1 cellular context compared by ENCODE assay signal in the genomic region with DNA sequence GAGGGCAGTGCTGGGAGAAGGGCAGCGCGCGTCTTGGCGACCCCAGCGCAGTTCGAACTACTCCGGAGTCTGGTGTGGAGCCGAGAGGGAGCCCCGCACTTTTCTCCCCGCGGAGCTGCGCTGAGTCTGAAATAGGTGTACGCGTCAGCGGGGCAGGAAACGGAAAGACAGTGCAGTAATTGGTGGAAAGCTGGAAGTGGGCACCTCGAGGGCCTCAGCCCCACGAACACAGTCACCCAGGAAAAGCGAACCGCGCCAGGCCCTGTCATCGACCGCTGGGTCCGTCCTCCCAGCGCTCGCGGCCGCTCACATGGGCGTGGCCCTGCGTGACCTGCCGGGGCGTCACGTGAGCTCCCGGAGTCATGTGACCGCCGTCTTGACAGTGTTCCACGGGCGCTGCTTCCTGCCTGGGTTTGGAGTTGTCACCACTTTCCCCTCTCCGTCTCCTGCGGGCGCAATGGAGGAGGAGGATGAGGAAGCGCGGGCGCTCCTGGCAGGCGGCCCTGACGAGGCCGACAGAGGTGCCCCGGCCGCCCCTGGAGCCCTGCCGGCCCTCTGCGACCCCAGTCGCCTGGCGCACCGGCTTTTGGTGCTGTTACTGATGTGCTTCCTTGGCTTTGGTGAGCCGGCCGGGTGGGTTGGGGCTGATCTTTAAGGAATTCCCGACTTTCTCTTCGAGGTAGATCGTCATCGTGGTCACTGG.
TF ChIP-seq lines count a peak whose summit lies in the region.

A gene with protein sequence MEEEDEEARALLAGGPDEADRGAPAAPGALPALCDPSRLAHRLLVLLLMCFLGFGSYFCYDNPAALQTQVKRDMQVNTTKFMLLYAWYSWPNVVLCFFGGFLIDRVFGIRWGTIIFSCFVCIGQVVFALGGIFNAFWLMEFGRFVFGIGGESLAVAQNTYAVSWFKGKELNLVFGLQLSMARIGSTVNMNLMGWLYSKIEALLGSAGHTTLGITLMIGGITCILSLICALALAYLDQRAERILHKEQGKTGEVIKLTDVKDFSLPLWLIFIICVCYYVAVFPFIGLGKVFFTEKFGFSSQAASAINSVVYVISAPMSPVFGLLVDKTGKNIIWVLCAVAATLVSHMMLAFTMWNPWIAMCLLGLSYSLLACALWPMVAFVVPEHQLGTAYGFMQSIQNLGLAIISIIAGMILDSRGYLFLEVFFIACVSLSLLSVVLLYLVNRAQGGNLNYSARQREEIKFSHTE (plus strand): TSS at position 359 of the 703 bp plus-strand sequence. CDS start 99 bp downstream, at position 458.

TF ChIP-seq in GM12878, 131 proteins besides CTCF, POLR2A, EP300 and RAD21 (continued from another document and continues in another):
- TF ChIP-seq, protein P1, sequence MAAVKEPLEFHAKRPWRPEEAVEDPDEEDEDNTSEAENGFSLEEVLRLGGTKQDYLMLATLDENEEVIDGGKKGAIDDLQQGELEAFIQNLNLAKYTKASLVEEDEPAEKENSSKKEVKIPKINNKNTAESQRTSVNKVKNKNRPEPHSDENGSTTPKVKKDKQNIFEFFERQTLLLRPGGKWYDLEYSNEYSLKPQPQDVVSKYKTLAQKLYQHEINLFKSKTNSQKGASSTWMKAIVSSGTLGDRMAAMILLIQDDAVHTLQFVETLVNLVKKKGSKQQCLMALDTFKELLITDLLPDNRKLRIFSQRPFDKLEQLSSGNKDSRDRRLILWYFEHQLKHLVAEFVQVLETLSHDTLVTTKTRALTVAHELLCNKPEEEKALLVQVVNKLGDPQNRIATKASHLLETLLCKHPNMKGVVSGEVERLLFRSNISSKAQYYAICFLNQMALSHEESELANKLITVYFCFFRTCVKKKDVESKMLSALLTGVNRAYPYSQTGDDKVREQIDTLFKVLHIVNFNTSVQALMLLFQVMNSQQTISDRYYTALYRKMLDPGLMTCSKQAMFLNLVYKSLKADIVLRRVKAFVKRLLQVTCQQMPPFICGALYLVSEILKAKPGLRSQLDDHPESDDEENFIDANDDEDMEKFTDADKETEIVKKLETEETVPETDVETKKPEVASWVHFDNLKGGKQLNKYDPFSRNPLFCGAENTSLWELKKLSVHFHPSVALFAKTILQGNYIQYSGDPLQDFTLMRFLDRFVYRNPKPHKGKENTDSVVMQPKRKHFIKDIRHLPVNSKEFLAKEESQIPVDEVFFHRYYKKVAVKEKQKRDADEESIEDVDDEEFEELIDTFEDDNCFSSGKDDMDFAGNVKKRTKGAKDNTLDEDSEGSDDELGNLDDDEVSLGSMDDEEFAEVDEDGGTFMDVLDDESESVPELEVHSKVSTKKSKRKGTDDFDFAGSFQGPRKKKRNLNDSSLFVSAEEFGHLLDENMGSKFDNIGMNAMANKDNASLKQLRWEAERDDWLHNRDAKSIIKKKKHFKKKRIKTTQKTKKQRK (IDR thresholded peaks at IDR 0.05; ENCODE audit: low read depth, low read length) = no peak
- TF ChIP-seq SUZ12 (IDR thresholded peaks at IDR 0.05; ENCODE audit: unreplicated experiment) (no peak), EGR1 (IDR thresholded peaks at IDR 0.05; ENCODE audit: borderline replicate concordance in 1 of 2, low read depth in 2 of 2, low read length in 2 of 2) (peak; percentile 39 to 45; a peak in 2 of 3 replicates), PAX5 (IDR thresholded peaks at IDR 0.05; ENCODE audit: borderline replicate concordance, low read depth, low read length) (0 out of 2 replicates have a peak, but pooled peaks have one; percentile 56), GABPA (IDR thresholded peaks at IDR 0.05; ENCODE audit: low read depth) (no peak), KAT2A (conservative IDR thresholded peaks at IDR 0.05; ENCODE audit: control insufficient read depth, low read depth, low read length) (no peak), CBFB (IDR thresholded peaks at IDR 0.05; ENCODE audit: low read depth) (peak; percentile 52; the same call in 1 of the 2 replicates), TCF3 (IDR thresholded peaks at IDR 0.05; ENCODE audit: borderline replicate concordance, insufficient read depth, low read depth, low read length) (0 out of 2 replicates have a peak, but pooled peaks have one; percentile 9), BMI1 (IDR thresholded peaks at IDR 0.05; ENCODE audit: borderline replicate concordance) (no peak), HDAC2 (IDR thresholded peaks at IDR 0.05) (no peak), ETV6 (conservative IDR thresholded peaks at IDR 0.05 in 1 of 2, IDR thresholded peaks at IDR 0.05 in 1 of 2; ENCODE audit: borderline replicate concordance in 1 of 2, low read depth in 1 of 2) (no peak), PAX8 (IDR thresholded peaks at IDR 0.05) (no peak), SIX5 (IDR thresholded peaks at IDR 0.05; ENCODE audit: low read depth, low read length, severe bottlenecking) (no peak), SMAD1 (IDR thresholded peaks at IDR 0.05; ENCODE audit: low read depth, partially characterized antibody) (no peak), EZH2 (IDR thresholded peaks at IDR 0.05; ENCODE audit: borderline replicate concordance, control insufficient read depth, low read depth, low read length) (no peak), NBN (IDR thresholded peaks at IDR 0.05) (no peak; the same call in 1 of the 2 replicates), PML (IDR thresholded peaks at IDR 0.05; ENCODE audit: low read length) (0 out of 2 replicates have a peak, but pooled peaks have one; percentile 40), BACH1 (IDR thresholded peaks at IDR 0.05; ENCODE audit: borderline replicate concordance) (0 out of 2 replicates have a peak, but pooled peaks have one; percentile 12), SMAD5 (IDR thresholded peaks at IDR 0.05; ENCODE audit: low read depth) (no peak; the same call in 1 of the 2 replicates), CBX3 (IDR thresholded peaks at IDR 0.05; ENCODE audit: borderline replicate concordance, low read depth) (no peak), ZSCAN29 (IDR thresholded peaks at IDR 0.05) (no peak), ZNF207 (IDR thresholded peaks at IDR 0.05; ENCODE audit: borderline replicate concordance) (peak; percentile 65; the same call in 1 of the 2 replicates), STAT3 (IDR thresholded peaks at IDR 0.05; ENCODE audit: low read depth, low read length) (no peak), LARP7 (IDR thresholded peaks at IDR 0.05) (peak; percentile 58; the same call in 1 of the 2 replicates), TCF12 (IDR thresholded peaks at IDR 0.05; ENCODE audit: low read depth, low read length) (0 out of 2 replicates have a peak, but pooled peaks have one; percentile 8), NFIC (IDR thresholded peaks at IDR 0.05; ENCODE audit: low read depth, low read length) (peak; percentile 63), RAD51 (IDR thresholded peaks at IDR 0.05) (peak; percentile 99), JUNB (IDR thresholded peaks at IDR 0.05) (no peak), SIN3A (IDR thresholded peaks at IDR 0.05; ENCODE audit: low read depth, low read length) (peak; percentile 98), MTA3 (IDR thresholded peaks at IDR 0.05; ENCODE audit: borderline replicate concordance, low read length) (no peak), CBX5 (IDR thresholded peaks at IDR 0.05; ENCODE audit: low read depth) (no peak), FOXK2 (IDR thresholded peaks at IDR 0.05) (peak; percentile 31; the same call in 1 of the 2 replicates), POU2F2 (IDR thresholded peaks at IDR 0.05; ENCODE audit: borderline replicate concordance, low read depth, low read length) (peak; percentile 61; the same call in 1 of the 3 replicates), IKZF2 (IDR thresholded peaks at IDR 0.05) (peak; percentile 6 to 17; a peak in 2 of 4 replicates), NFXL1 (IDR thresholded peaks at IDR 0.05; ENCODE audit: borderline replicate concordance) (no peak), TAF1 (IDR thresholded peaks at IDR 0.05; ENCODE audit: borderline replicate concordance, low read depth, low read length) (no peak), IRF4 (IDR thresholded peaks at IDR 0.05; ENCODE audit: low read depth, low read length) (no peak), POLR2AphosphoS5 (IDR thresholded peaks at IDR 0.05; ENCODE audit: low read length) (peak; percentile 55; the same call in 1 of the 2 replicates)
- TF ChIP-seq, protein P2, sequence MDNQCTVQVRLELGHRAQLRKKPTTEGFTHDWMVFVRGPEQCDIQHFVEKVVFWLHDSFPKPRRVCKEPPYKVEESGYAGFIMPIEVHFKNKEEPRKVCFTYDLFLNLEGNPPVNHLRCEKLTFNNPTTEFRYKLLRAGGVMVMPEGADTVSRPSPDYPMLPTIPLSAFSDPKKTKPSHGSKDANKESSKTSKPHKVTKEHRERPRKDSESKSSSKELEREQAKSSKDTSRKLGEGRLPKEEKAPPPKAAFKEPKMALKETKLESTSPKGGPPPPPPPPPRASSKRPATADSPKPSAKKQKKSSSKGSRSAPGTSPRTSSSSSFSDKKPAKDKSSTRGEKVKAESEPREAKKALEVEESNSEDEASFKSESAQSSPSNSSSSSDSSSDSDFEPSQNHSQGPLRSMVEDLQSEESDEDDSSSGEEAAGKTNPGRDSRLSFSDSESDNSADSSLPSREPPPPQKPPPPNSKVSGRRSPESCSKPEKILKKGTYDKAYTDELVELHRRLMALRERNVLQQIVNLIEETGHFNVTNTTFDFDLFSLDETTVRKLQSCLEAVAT (IDR thresholded peaks at IDR 0.05) = no peak
- TF ChIP-seq, protein P3, sequence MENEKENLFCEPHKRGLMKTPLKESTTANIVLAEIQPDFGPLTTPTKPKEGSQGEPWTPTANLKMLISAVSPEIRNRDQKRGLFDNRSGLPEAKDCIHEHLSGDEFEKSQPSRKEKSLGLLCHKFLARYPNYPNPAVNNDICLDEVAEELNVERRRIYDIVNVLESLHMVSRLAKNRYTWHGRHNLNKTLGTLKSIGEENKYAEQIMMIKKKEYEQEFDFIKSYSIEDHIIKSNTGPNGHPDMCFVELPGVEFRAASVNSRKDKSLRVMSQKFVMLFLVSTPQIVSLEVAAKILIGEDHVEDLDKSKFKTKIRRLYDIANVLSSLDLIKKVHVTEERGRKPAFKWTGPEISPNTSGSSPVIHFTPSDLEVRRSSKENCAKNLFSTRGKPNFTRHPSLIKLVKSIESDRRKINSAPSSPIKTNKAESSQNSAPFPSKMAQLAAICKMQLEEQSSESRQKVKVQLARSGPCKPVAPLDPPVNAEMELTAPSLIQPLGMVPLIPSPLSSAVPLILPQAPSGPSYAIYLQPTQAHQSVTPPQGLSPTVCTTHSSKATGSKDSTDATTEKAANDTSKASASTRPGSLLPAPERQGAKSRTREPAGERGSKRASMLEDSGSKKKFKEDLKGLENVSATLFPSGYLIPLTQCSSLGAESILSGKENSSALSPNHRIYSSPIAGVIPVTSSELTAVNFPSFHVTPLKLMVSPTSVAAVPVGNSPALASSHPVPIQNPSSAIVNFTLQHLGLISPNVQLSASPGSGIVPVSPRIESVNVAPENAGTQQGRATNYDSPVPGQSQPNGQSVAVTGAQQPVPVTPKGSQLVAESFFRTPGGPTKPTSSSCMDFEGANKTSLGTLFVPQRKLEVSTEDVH (IDR thresholded peaks at IDR 0.05; ENCODE audit: low read depth, partially characterized antibody) = no peak
- TF ChIP-seq, protein P4, sequence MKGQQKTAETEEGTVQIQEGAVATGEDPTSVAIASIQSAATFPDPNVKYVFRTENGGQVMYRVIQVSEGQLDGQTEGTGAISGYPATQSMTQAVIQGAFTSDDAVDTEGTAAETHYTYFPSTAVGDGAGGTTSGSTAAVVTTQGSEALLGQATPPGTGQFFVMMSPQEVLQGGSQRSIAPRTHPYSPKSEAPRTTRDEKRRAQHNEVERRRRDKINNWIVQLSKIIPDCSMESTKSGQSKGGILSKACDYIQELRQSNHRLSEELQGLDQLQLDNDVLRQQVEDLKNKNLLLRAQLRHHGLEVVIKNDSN (IDR thresholded peaks at IDR 0.05; ENCODE audit: borderline replicate concordance, extremely low read length, insufficient read depth, low read depth, low read length) = peak; percentile 100
- TF ChIP-seq, protein P5, sequence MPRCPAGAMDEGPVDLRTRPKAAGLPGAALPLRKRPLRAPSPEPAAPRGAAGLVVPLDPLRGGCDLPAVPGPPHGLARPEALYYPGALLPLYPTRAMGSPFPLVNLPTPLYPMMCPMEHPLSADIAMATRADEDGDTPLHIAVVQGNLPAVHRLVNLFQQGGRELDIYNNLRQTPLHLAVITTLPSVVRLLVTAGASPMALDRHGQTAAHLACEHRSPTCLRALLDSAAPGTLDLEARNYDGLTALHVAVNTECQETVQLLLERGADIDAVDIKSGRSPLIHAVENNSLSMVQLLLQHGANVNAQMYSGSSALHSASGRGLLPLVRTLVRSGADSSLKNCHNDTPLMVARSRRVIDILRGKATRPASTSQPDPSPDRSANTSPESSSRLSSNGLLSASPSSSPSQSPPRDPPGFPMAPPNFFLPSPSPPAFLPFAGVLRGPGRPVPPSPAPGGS (IDR thresholded peaks at IDR 0.05; ENCODE audit: borderline replicate concordance, insufficient read depth, low read depth, low read length, poor library complexity, severe bottlenecking) = no peak
- TF ChIP-seq, protein P6, sequence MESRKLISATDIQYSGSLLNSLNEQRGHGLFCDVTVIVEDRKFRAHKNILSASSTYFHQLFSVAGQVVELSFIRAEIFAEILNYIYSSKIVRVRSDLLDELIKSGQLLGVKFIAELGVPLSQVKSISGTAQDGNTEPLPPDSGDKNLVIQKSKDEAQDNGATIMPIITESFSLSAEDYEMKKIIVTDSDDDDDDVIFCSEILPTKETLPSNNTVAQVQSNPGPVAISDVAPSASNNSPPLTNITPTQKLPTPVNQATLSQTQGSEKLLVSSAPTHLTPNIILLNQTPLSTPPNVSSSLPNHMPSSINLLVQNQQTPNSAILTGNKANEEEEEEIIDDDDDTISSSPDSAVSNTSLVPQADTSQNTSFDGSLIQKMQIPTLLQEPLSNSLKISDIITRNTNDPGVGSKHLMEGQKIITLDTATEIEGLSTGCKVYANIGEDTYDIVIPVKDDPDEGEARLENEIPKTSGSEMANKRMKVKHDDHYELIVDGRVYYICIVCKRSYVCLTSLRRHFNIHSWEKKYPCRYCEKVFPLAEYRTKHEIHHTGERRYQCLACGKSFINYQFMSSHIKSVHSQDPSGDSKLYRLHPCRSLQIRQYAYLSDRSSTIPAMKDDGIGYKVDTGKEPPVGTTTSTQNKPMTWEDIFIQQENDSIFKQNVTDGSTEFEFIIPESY (IDR thresholded peaks at IDR 0.05) = no peak
- TF ChIP-seq, protein P7, sequence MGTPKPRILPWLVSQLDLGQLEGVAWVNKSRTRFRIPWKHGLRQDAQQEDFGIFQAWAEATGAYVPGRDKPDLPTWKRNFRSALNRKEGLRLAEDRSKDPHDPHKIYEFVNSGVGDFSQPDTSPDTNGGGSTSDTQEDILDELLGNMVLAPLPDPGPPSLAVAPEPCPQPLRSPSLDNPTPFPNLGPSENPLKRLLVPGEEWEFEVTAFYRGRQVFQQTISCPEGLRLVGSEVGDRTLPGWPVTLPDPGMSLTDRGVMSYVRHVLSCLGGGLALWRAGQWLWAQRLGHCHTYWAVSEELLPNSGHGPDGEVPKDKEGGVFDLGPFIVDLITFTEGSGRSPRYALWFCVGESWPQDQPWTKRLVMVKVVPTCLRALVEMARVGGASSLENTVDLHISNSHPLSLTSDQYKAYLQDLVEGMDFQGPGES (IDR thresholded peaks at IDR 0.05) = no peak
